Comparison of ENCODE assay signal across 1 cellular context in the genomic region with DNA sequence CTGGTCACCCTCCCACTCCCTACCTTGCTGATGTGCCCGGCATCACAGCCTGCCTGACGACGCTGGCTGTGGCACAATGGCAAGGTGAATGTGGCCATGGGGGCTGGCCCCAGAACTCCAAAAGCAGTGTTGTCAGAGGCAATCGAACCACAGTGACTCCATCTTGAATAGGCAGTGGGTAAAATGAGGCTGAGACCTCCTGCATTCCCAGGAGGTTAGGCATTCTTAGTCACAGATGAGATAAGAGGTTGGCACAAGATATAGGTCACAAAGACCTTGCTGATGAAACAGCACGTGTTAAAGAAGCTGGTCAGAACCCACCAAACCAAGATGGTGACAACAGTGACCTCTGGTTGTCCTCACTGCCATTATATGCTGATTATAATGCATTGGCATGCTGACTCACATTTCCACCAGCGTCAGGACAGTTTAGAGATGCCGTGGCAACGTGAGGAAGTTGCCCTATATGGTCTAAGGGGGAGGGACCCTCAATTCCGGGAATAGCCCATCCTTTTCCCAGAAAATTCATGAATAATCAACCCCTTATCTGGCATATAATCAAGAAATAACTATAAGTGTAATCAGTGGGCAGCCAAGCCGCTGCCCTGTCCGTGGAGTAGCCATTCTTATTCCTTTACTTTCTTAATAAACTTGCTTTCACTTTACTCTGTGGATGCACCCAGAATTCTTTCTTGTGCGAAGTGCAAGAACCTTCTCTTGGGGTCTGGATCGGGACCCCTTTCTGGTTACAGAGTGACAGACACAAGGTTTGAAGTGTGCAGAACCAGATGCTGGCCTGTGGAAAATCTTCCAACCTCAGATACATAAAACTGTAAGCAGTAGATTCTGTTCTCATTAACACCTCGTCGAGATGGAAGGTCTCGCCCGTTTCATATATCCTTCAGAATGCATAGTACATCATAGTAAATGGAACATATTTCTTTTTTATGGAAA.
TF ChIP-seq lines count a peak whose summit lies in the region.

No MANE protein-coding gene starts in this region.

TF ChIP-seq in K562, 482 proteins besides CTCF, POLR2A, EP300 and RAD21 (continued from another document and continues in another):
- no peak for TF ChIP-seq SRSF7 (optimal IDR thresholded peaks at IDR 0.05; ENCODE audit: low read depth, low read length)
- TF ChIP-seq, protein P1, sequence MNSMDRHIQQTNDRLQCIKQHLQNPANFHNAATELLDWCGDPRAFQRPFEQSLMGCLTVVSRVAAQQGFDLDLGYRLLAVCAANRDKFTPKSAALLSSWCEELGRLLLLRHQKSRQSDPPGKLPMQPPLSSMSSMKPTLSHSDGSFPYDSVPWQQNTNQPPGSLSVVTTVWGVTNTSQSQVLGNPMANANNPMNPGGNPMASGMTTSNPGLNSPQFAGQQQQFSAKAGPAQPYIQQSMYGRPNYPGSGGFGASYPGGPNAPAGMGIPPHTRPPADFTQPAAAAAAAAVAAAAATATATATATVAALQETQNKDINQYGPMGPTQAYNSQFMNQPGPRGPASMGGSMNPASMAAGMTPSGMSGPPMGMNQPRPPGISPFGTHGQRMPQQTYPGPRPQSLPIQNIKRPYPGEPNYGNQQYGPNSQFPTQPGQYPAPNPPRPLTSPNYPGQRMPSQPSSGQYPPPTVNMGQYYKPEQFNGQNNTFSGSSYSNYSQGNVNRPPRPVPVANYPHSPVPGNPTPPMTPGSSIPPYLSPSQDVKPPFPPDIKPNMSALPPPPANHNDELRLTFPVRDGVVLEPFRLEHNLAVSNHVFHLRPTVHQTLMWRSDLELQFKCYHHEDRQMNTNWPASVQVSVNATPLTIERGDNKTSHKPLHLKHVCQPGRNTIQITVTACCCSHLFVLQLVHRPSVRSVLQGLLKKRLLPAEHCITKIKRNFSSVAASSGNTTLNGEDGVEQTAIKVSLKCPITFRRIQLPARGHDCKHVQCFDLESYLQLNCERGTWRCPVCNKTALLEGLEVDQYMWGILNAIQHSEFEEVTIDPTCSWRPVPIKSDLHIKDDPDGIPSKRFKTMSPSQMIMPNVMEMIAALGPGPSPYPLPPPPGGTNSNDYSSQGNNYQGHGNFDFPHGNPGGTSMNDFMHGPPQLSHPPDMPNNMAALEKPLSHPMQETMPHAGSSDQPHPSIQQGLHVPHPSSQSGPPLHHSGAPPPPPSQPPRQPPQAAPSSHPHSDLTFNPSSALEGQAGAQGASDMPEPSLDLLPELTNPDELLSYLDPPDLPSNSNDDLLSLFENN (IDR thresholded peaks at IDR 0.05; ENCODE audit: low read depth in 2 of 2, low read length in 2 of 2): peak in 1 of 2 experiments; percentile 59; a peak in 1 of 4 replicates
- TF ChIP-seq PHB (CRISPR knock-in tag; IDR thresholded peaks at IDR 0.05): 0 out of 2 replicates have a peak, but pooled peaks have one; percentile 52
- TF ChIP-seq SOX6 (IDR thresholded peaks at IDR 0.05): peak; percentile 76
- TF ChIP-seq TSC22D4 (tag; IDR thresholded peaks at IDR 0.05): peak; percentile 94
- peak; percentile 100 for TF ChIP-seq ZNF175 (CRISPR knock-in tag; IDR thresholded peaks at IDR 0.05; ENCODE audit: low read depth)
- TF ChIP-seq GTF2F1 (IDR thresholded peaks at IDR 0.05; ENCODE audit: low read depth, low read length): no peak
- TF ChIP-seq HMG20A (CRISPR knock-in tag; conservative IDR thresholded peaks at IDR 0.05): peak; percentile 95
- 0 out of 2 replicates have a peak, but pooled peaks have one; percentile 42 for TF ChIP-seq ZBTB1 (CRISPR knock-in tag; IDR thresholded peaks at IDR 0.05; ENCODE audit: borderline replicate concordance, low read depth)
- TF ChIP-seq PHTF2 (CRISPR knock-in tag; IDR thresholded peaks at IDR 0.05): peak; percentile 97
- peak in 1 of 2 experiments; percentile 49; a peak in 1 of 4 replicates for TF ChIP-seq RCOR1 (IDR thresholded peaks at IDR 0.05; ENCODE audit: borderline replicate concordance in 1 of 2, low read depth in 2 of 2, low read length in 2 of 2)
- TF ChIP-seq PCBP2 (IDR thresholded peaks at IDR 0.05; ENCODE audit: low read depth, low read length, poor library complexity, severe bottlenecking): no peak
- peak; percentile 100 for TF ChIP-seq KLF1 (tag; IDR thresholded peaks at IDR 0.05)
- peak; percentile 99 for TF ChIP-seq STAT5A (IDR thresholded peaks at IDR 0.05; ENCODE audit: borderline replicate concordance, low read length)
- TF ChIP-seq CEBPB (tag; IDR thresholded peaks at IDR 0.05): peak; percentile 86
- TF ChIP-seq MXD1 (CRISPR knock-in tag; IDR thresholded peaks at IDR 0.05; ENCODE audit: borderline replicate concordance, poor library complexity, severe bottlenecking): peak; percentile 63
- peak in 1 of 3 experiments; percentile 78 for TF ChIP-seq YY1 (IDR thresholded peaks at IDR 0.05; ENCODE audit: borderline replicate concordance in 1 of 3, control insufficient read depth in 1 of 3, extremely low read depth in 1 of 3, insufficient read depth in 3 of 3, insufficient read length in 1 of 3, insufficient replicate concordance in 2 of 3, low read depth in 1 of 3, low read length in 2 of 3)
- TF ChIP-seq TRIM28 (IDR thresholded peaks at IDR 0.05): no peak
- TF ChIP-seq TCF7L2 (IDR thresholded peaks at IDR 0.05; ENCODE audit: low read depth, low read length): no peak
- TF ChIP-seq SAP30 (IDR thresholded peaks at IDR 0.05; ENCODE audit: borderline replicate concordance, insufficient read depth, low read depth, low read length, poor library complexity, severe bottlenecking): no peak
- TF ChIP-seq PRPF4 (IDR thresholded peaks at IDR 0.05; ENCODE audit: insufficient read depth, low read depth, low read length, poor library complexity, severe bottlenecking): no peak
- peak; percentile 99 for TF ChIP-seq DDX20 (tag; IDR thresholded peaks at IDR 0.05; ENCODE audit: low read depth)
- TF ChIP-seq ZHX1 (conservative IDR thresholded peaks at IDR 0.05; ENCODE audit: low read length): no peak; the same call in 1 of the 2 replicates
- peak; percentile 60; the same call in 1 of the 2 replicates for TF ChIP-seq SMARCA5 (IDR thresholded peaks at IDR 0.05)
- TF ChIP-seq SFPQ (IDR thresholded peaks at IDR 0.05; ENCODE audit: low read depth, low read length): no peak
- no peak for TF ChIP-seq YBX1 (IDR thresholded peaks at IDR 0.05)
- TF ChIP-seq JUND (IDR thresholded peaks at IDR 0.05; ENCODE audit: borderline replicate concordance, low read depth, low read length): peak; percentile 83
- TF ChIP-seq JUND (tag; IDR thresholded peaks at IDR 0.05; ENCODE audit: borderline replicate concordance, low read depth, low read length): peak; percentile 96
- no peak for TF ChIP-seq XRCC5 (IDR thresholded peaks at IDR 0.05; ENCODE audit: low read depth, low read length)
- TF ChIP-seq NR2F6 (CRISPR knock-in tag; IDR thresholded peaks at IDR 0.05): peak; percentile 97
- TF ChIP-seq ZSCAN32 (CRISPR knock-in tag; IDR thresholded peaks at IDR 0.05): peak; percentile 96
- peak; percentile 11; the same call in 1 of the 2 replicates for TF ChIP-seq NCOR1 (IDR thresholded peaks at IDR 0.05)
- TF ChIP-seq GABPA (tag; conservative IDR thresholded peaks at IDR 0.05; ENCODE audit: low read depth): peak; percentile 71
- no peak for TF ChIP-seq SNRNP70 (optimal IDR thresholded peaks at IDR 0.05; ENCODE audit: low read depth, low read length)
- no peak for TF ChIP-seq ZNF121 (CRISPR knock-in tag; conservative IDR thresholded peaks at IDR 0.05)
- TF ChIP-seq ZNF79 (CRISPR knock-in tag; IDR thresholded peaks at IDR 0.05; ENCODE audit: low read depth): peak; percentile 97
- TF ChIP-seq LARP7 (IDR thresholded peaks at IDR 0.05): no peak
- TF ChIP-seq CXXC5 (CRISPR knock-in tag; IDR thresholded peaks at IDR 0.05): peak; percentile 97
- TF ChIP-seq ZBTB7A (IDR thresholded peaks at IDR 0.05; ENCODE audit: borderline replicate concordance, control insufficient read depth, low read depth, low read length): 0 out of 2 replicates have a peak, but pooled peaks have one; percentile 22
- TF ChIP-seq CREM (IDR thresholded peaks at IDR 0.05; ENCODE audit: low read depth): no peak; the same call in 1 of the 2 replicates
- peak; percentile 99 for TF ChIP-seq MBD1 (CRISPR knock-in tag; IDR thresholded peaks at IDR 0.05)
- TF ChIP-seq, protein P2, sequence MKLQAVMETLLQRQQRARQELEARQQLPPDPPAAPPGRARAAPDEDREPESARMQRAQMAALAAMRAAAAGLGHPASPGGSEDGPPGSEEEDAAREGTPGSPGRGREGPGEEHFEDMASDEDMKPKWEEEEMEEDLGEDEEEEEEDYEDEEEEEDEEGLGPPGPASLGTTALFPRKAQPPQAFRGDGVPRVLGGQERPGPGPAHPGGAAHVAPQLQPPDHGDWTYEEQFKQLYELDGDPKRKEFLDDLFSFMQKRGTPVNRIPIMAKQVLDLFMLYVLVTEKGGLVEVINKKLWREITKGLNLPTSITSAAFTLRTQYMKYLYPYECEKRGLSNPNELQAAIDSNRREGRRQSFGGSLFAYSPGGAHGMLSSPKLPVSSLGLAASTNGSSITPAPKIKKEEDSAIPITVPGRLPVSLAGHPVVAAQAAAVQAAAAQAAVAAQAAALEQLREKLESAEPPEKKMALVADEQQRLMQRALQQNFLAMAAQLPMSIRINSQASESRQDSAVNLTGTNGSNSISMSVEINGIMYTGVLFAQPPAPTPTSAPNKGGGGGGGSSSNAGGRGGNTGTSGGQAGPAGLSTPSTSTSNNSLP (IDR thresholded peaks at IDR 0.05; ENCODE audit: borderline replicate concordance, low read depth, low read length): no peak
- TF ChIP-seq RBM17 (IDR thresholded peaks at IDR 0.05; ENCODE audit: borderline replicate concordance, low read depth, low read length): no peak
- TF ChIP-seq, protein P3, sequence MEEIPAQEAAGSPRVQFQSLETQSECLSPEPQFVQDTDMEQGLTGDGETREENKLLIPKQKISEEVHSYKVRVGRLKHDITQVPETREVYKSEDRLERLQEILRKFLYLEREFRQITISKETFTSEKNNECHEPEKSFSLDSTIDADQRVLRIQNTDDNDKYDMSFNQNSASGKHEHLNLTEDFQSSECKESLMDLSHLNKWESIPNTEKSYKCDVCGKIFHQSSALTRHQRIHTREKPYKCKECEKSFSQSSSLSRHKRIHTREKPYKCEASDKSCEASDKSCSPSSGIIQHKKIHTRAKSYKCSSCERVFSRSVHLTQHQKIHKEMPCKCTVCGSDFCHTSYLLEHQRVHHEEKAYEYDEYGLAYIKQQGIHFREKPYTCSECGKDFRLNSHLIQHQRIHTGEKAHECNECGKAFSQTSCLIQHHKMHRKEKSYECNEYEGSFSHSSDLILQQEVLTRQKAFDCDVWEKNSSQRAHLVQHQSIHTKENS (CRISPR knock-in tag; IDR thresholded peaks at IDR 0.05): no peak
- no peak for TF ChIP-seq NONO (IDR thresholded peaks at IDR 0.05; ENCODE audit: low read depth in 2 of 2, low read length in 1 of 2)
- peak; percentile 94 for TF ChIP-seq THAP7 (CRISPR knock-in tag; IDR thresholded peaks at IDR 0.05)
